In genomic region chr7:102432476-102433318, GRCh38 we compare ENCODE assay signal across 1 cellular context.
TF ChIP-seq lines count a peak whose summit lies in the region.

No MANE protein-coding gene starts in this region.

TF ChIP-seq in liver, 16 proteins besides CTCF, POLR2A, EP300 and RAD21 (continued from another document):
- TF ChIP-seq MAX (IDR thresholded peaks at IDR 0.05) (no peak), SP1 (IDR thresholded peaks at IDR 0.05) (no peak), JUND (IDR thresholded peaks at IDR 0.05) (no peak), EGR1 (IDR thresholded peaks at IDR 0.05; ENCODE audit: low read depth in 2 of 2) (no peak)
